In genomic region chr17:4988168-4988567, GRCh38 we compare ENCODE assay signal across 6 cellular contexts. TPM values are rescaled to one million over a fixed set of nuclear protein-coding genes. Genes with fewer than 3 reads are reported as not detected.
DNase-seq lines count a peak whose midpoint lies in the region; ATAC-seq and TF ChIP-seq lines count a peak whose summit lies in the region.

No MANE protein-coding gene starts in this region.

- H3K9me3 ChIP-seq in thyroid gland, result no peaks in the 10 kb centered on the region

- no peaks in the 10 kb centered on the region for H3K9me3 Mint-ChIP-seq in activated CD4-positive, alpha-beta T cell treated with anti-CD3 and anti-CD28 coated beads, Interleukin-2, amount 10 ng/mL, durations not matched to agents 7 days and 5 days

- H3K27me3 ChIP-seq in thyroid gland, result no peaks in the 10 kb centered on the region

- intact Hi-C loops in Right ventricle myocardium superior (cut with DNase I), result no loop called here
- intact Hi-C loops in thyroid gland (cut with DNase I), result no loop called here

- H3K27ac ChIP-seq in thyroid gland, result peak overlapping the region; percentile 71 to 94 (median 93)

- 7 to 15% methylated on average over 10 of the region's 10 CpGs for WGBS in thyroid gland, 2 donors

- H3K4me3 ChIP-seq in thyroid gland (replicated peaks in 1 of 3), result peak overlapping the region; percentile 21 to 94 (median 80)

- H3K27me3 Mint-ChIP-seq in activated CD4-positive, alpha-beta T cell treated with anti-CD3 and anti-CD28 coated beads, Interleukin-2, amount 10 ng/mL, durations not matched to agents 7 days and 5 days, result no peaks in the 10 kb centered on the region

- peak overlapping the region; percentile 95 for H3K27ac Mint-ChIP-seq in activated CD4-positive, alpha-beta T cell treated with anti-CD3 and anti-CD28 coated beads, Interleukin-2, amount 10 ng/mL, durations not matched to agents 7 days and 5 days

- CTCF ChIA-PET in activated CD4-positive, alpha-beta T cell treated with anti-CD3 and anti-CD28 coated beads, Interleukin-2, amount 10 ng/mL, durations not matched to agents 7 days and 5 days (lab: Charles Lee), result interaction anchor here (0.9 to 2.8 kb wide), 9 partner anchors 9 to 79 kb away, joined by 3 to 8 read pairs (median 5); partner anchors contain the start of genes INCA1, RNF167, SLC25A11 and SPAG7

- H3K36me3 ChIP-seq in thyroid gland, result peaks cover 0 to 4% of the 10 kb centered on the region in 2 donors

- no peak for TF ChIP-seq CTCF in thyroid gland (IDR thresholded peaks at IDR 0.05)

- H3K4me1 ChIP-seq in thyroid gland, result peaks cover 17 to 19% of the 10 kb centered on the region in 2 donors

- ATAC-seq in Right ventricle myocardium superior (ENCODE audit: poor library complexity), result peak; percentile 17
- ATAC-seq in GM18498 (IDR thresholded peaks at IDR 0.05; ENCODE audit: unreplicated experiment), result no peak

- POLR2A ChIA-PET in activated CD4-positive, alpha-beta T cell treated with anti-CD3 and anti-CD28 coated beads, Interleukin-2, amount 10 ng/mL, durations not matched to agents 7 days and 5 days (lab: Charles Lee), result interaction anchor here (0.6 kb wide), 1 partner anchor 89 kb away, joined by 3 read pairs; no protein-coding TSS in a partner anchor

- no peak for DNase-seq in activated CD4-positive, alpha-beta T cell treated with anti-CD3 and anti-CD28 coated beads, Interleukin-2, amount 10 ng/mL, durations not matched to agents 7 days and 5 days
- no peak for DNase-seq in activated CD4-positive, alpha-beta T cell treated with anti-CD3 and anti-CD28 coated beads for 1 hour
- DNase-seq in Right ventricle myocardium superior, result peak; percentile 53
- DNase-seq in thyroid gland, result no peak
- DNase-seq in OCI-M1 (lab: John Stamatoyannopoulos, UW), result no peak

- peaks cover 43% of the 10 kb centered on the region for H3K4me1 Mint-ChIP-seq in activated CD4-positive, alpha-beta T cell treated with anti-CD3 and anti-CD28 coated beads, Interleukin-2, amount 10 ng/mL, durations not matched to agents 7 days and 5 days

- TF ChIP-seq POLR2A in thyroid gland (IDR thresholded peaks at IDR 0.05), result no peak

- H3K36me3 Mint-ChIP-seq in activated CD4-positive, alpha-beta T cell treated with anti-CD3 and anti-CD28 coated beads, Interleukin-2, amount 10 ng/mL, durations not matched to agents 7 days and 5 days (ENCODE audit: low read depth), result peaks cover 11% of the 10 kb centered on the region

- H3K4me3 Mint-ChIP-seq in activated CD4-positive, alpha-beta T cell treated with anti-CD3 and anti-CD28 coated beads, Interleukin-2, amount 10 ng/mL, durations not matched to agents 7 days and 5 days, result peak overlapping the region; percentile 90

RNA-seq across cellular contexts. Expression of gene CAMTA2, which starts 0.7 kb away (rescaled TPM):
- 10 to 100 TPM; 58.2 to 62.7 TPM for total RNA-seq in activated CD4-positive, alpha-beta T cell treated with anti-CD3 and anti-CD28 coated beads, Interleukin-2, amount 10 ng/mL, durations not matched to agents 7 days and 5 days
- 29.4 TPM for total RNA-seq in Right ventricle myocardium superior
- total RNA-seq in thyroid gland, result 10 to 100 TPM; 17.1 to 29.0 (median 20.4) TPM

RNA-seq across cellular contexts. Expression of gene INCA1, which starts 9.2 kb away (rescaled TPM):
- under 1 TPM; 0.35 to 0.50 TPM for total RNA-seq in activated CD4-positive, alpha-beta T cell treated with anti-CD3 and anti-CD28 coated beads, Interleukin-2, amount 10 ng/mL, durations not matched to agents 7 days and 5 days
- 2.8 TPM for total RNA-seq in Right ventricle myocardium superior
- 1 to 10 TPM; 1.0 to 2.3 (median 1.4) TPM for total RNA-seq in thyroid gland

RNA-seq across cellular contexts. Expression of gene KIF1C, which starts 9.6 kb away (rescaled TPM):
- total RNA-seq in activated CD4-positive, alpha-beta T cell treated with anti-CD3 and anti-CD28 coated beads, Interleukin-2, amount 10 ng/mL, durations not matched to agents 7 days and 5 days, result 10 to 100 TPM; 36.6 to 48.8 TPM
- 720 TPM for total RNA-seq in Right ventricle myocardium superior
- 100 to 1,000 TPM in 1 of 4 donors, 10 to 100 TPM in 3; 67.3 to 134 (median 86.9) TPM for total RNA-seq in thyroid gland

RNA-seq across cellular contexts. Expression of gene SPAG7, which starts 20.6 kb away (rescaled TPM):
- total RNA-seq in activated CD4-positive, alpha-beta T cell treated with anti-CD3 and anti-CD28 coated beads, Interleukin-2, amount 10 ng/mL, durations not matched to agents 7 days and 5 days, result 10 to 100 TPM; 47.7 to 53.6 TPM
- total RNA-seq in Right ventricle myocardium superior, result 158 TPM
- total RNA-seq in thyroid gland, result 10 to 100 TPM; 50.5 to 69.7 (median 68.3) TPM

RNA-seq across cellular contexts. Expression of gene ENO3, which starts 37.2 kb away (rescaled TPM):
- total RNA-seq in activated CD4-positive, alpha-beta T cell treated with anti-CD3 and anti-CD28 coated beads, Interleukin-2, amount 10 ng/mL, durations not matched to agents 7 days and 5 days, result 10 to 100 TPM; 44.9 to 54.8 TPM
- total RNA-seq in Right ventricle myocardium superior (534 TPM), thyroid gland (1 to 10 TPM in 3 of 4 donors, not detected in 1; 5.4 to 8.8 (median 5.5) TPM)
